ENCODE assay signal across 8 cellular contexts in genomic region chr1:234605493-234605982, GRCh38. TPM values are rescaled to one million over a fixed set of nuclear protein-coding genes. Genes with fewer than 3 reads are reported as not detected.
DNase-seq lines count a peak whose midpoint lies in the region; ATAC-seq and TF ChIP-seq lines count a peak whose summit lies in the region.

No MANE protein-coding gene starts in this region.

- H3K27ac ChIP-seq in Panc1 (ENCODE audit: low read length): peak overlapping the region; percentile 99
- H3K27ac ChIP-seq in parathyroid adenoma: peak overlapping the region; percentile 99

- H3K4me3 ChIP-seq in Panc1 (ENCODE audit: low read depth in 2 of 2, low read length in 2 of 2) (peak overlapping the region; percentile 96 to 100), epithelial cell of esophagus (ENCODE audit: low read length) (peak overlapping the region; percentile 92), parathyroid adenoma (ENCODE audit: low read depth, low read length) (peak overlapping the region; percentile 91)

- H3K27me3 ChIP-seq in Panc1 (ENCODE audit: control insufficient read depth, insufficient read depth, low read length) (no peaks in the 10 kb centered on the region), parathyroid adenoma (ENCODE audit: control insufficient read depth, insufficient read depth, low read length) (no peaks in the 10 kb centered on the region)

- CTCF ChIA-PET in Panc1 (lab: Charles Lee): no interaction called here

- no TSS peak for BruUV-seq in Panc1 (replicated peaks; lab: Mats Ljungman, UMichigan)

- H2AFZ ChIP-seq in parathyroid adenoma: no peak overlapping the region

- H3K36me3 ChIP-seq in ES-I3 (ENCODE audit: insufficient read depth, low read length) (peaks cover 13% of the 10 kb centered on the region), Panc1 (ENCODE audit: control insufficient read depth, insufficient read depth, low read length) (peaks cover 46% of the 10 kb centered on the region), parathyroid adenoma (ENCODE audit: control insufficient read depth, insufficient read depth, low read length) (peaks cover 16% of the 10 kb centered on the region)

- intact Hi-C loops in Panc1 (cut with micrococcal nuclease; ENCODE audit: unreplicated experiment): no loop called here

- DNase-seq in Panc1 (ENCODE audit: low read depth, low spot score) (no peak), epithelial cell of esophagus (ENCODE audit: low read depth) (no peak), mesenteric fat pad (ENCODE audit: low spot score) (no peak), NCI-H2029 treated with DMSO at 0.1 percent for 48 hours (lab: John Stamatoyannopoulos, UW) (no peak), SKM-1 (lab: John Stamatoyannopoulos, UW; ENCODE audit: unreplicated experiment) (no peak)

- POLR2A ChIA-PET in Panc1 (lab: Charles Lee): interaction anchor here (0.5 to 2.3 kb wide), 2 partner anchors 7 to 109 kb away, joined by 4 to 9 read pairs; no protein-coding TSS in a partner anchor

- H3K9me3 ChIP-seq in ES-I3 (ENCODE audit: control insufficient read depth, insufficient read depth, low read length) (no peaks in the 10 kb centered on the region), Panc1 (ENCODE audit: control insufficient read depth, insufficient read depth, low read depth, low read length) (no peaks in the 10 kb centered on the region), parathyroid adenoma (ENCODE audit: control insufficient read depth, low read length) (no peaks in the 10 kb centered on the region)

- no peak for ATAC-seq in Panc1
- ATAC-seq in GM21529 (IDR thresholded peaks at IDR 0.05; ENCODE audit: unreplicated experiment): no peak

- H3K9ac ChIP-seq in ES-I3 (ENCODE audit: low read depth, low read length) (peak overlapping the region; percentile 83; the same call in 1 of the 2 replicates), parathyroid adenoma (no peak overlapping the region)

- peaks cover 30% of the 10 kb centered on the region for H3K4me1 ChIP-seq in ES-I3 (ENCODE audit: insufficient read depth, low read length)
- H3K4me1 ChIP-seq in Panc1 (ENCODE audit: control insufficient read depth, insufficient read depth, low read length): peaks cover 32% of the 10 kb centered on the region
- H3K4me1 ChIP-seq in parathyroid adenoma: peaks cover 18% of the 10 kb centered on the region

- in situ Hi-C loops in Panc1 (cut with HindIII; ENCODE audit: low pct_unique_long_range_greater_than_20kb, low sequenced_read_pairs): loop anchor here (25.0 kb wide), 1 partner anchor 357 kb away; no protein-coding TSS in a partner anchor

- no peak for TF ChIP-seq CTCF in Panc1 (IDR thresholded peaks at IDR 0.05)
- no peak for TF ChIP-seq CTCF in epithelial cell of esophagus (IDR thresholded peaks at IDR 0.05; ENCODE audit: insufficient read depth, low read depth, low read length, missing control alignments)
- TF ChIP-seq CTCF in parathyroid adenoma (IDR thresholded peaks at IDR 0.05): no peak

- H3K79me2 ChIP-seq in parathyroid adenoma: peaks cover 18% of the 10 kb centered on the region

- peak overlapping the region; percentile 99 for H3K4me2 ChIP-seq in parathyroid adenoma (ENCODE audit: low read length)

RNA-seq across cellular contexts. Expression of gene IRF2BP2, which starts 4.4 kb away (rescaled TPM):
- total RNA-seq in Panc1 (2021; ENCODE audit: unreplicated experiment): 187 TPM
- polyA plus RNA-seq in Panc1 (2012; ENCODE audit: insufficient read length): 155 TPM
- total RNA-seq in mesenteric fat pad: 108 TPM
